In genomic region chr7:15916666-15917388, GRCh38 we compare ENCODE assay signal across 21 cellular contexts.
DNase-seq lines count a peak whose midpoint lies in the region; ATAC-seq and TF ChIP-seq lines count a peak whose summit lies in the region.
"Had no signal": no experiment of that assay in that cellular context is flagged by ENCODE, and none has a peak within 500 bp of the region (broad histone marks: within the 10 kb centered on the region; RNA-seq: fewer than 3 reads in every experiment).

No MANE protein-coding gene starts in this region.

- intact Hi-C loops in left lung (cut with DNase I): no loop called here

- TF ChIP-seq CTCF in AG10803 (conservative IDR thresholded peaks at IDR 0.05; ENCODE audit: low read length) (no peak), omental fat pad (IDR thresholded peaks at IDR 0.05) (no peak), left lung (IDR thresholded peaks at IDR 0.05) (no peak)

- peak; percentile 43 for DNase-seq in AG10803 (ENCODE audit: low read depth)
- peak; percentile 47 for DNase-seq in M059J (ENCODE audit: low read depth)
- DNase-seq in dedifferentiated amniotic fluid mesenchymal stem cell (ENCODE audit: extremely low spot score): peak; percentile 20
- DNase-seq in omental fat pad (ENCODE audit: low spot score): no peak
- DNase-seq in left lung: no peak
- no peak for DNase-seq in glomerular visceral epithelial cell (ENCODE audit: extremely low spot score)
- no peak for DNase-seq in LoVo (ENCODE audit: low spot score)
- DNase-seq in NCI-H1105 (lab: John Stamatoyannopoulos, UW): no peak
- DNase-seq: activated CD8-positive, alpha-beta T cell treated with anti-CD3 and anti-CD28 coated beads for 36 hours; activated naive CD4-positive, alpha-beta T cell treated with anti-CD3 and anti-CD28 coated beads, Interleukin-2, amount 50 U/mL, for 16 hours; activated T-cell treated with anti-CD3 and anti-CD28 coated beads, Interleukin-2, amount 50 U/mL, for 4 hours; gastrocnemius medialis; MV-4-11; naive B cell; NCI-H2029 treated with DMSO at 0.1 percent for 48 hours; NCI-H510A; stimulated activated naive CD4-positive, alpha-beta T cell; T-cell had no signal

- no peaks in the 10 kb centered on the region for H3K27me3 ChIP-seq in left lung
- H3K27me3 ChIP-seq: cardiac muscle cell, gastrocnemius medialis had no signal

- H3K9me3 ChIP-seq in left lung: no peaks in the 10 kb centered on the region
- H3K9me3 ChIP-seq: gastrocnemius medialis had no signal

- no peaks in the 10 kb centered on the region for H3K36me3 ChIP-seq in left lung
- H3K36me3 ChIP-seq: cardiac muscle cell, gastrocnemius medialis had no signal

- H3K4me3 ChIP-seq in AG10803 (ENCODE audit: low read length): peak overlapping the region; percentile 28
- no peak overlapping the region for H3K4me3 ChIP-seq in left lung
- H3K4me3 ChIP-seq: cardiac muscle cell, gastrocnemius medialis, lung had no signal

- ATAC-seq in omental fat pad (ENCODE audit: low FRiP score) (peak; percentile 75), left lung (no peak)
- ATAC-seq: activated CD8-positive, alpha-beta T cell treated with anti-CD3 and anti-CD28 coated beads for 36 hours; activated T-cell treated with anti-CD3 and anti-CD28 coated beads, Interleukin-2, amount 50 U/mL, for 4 hours; gastrocnemius medialis; T-cell had no signal

- no peaks in the 10 kb centered on the region for H3K4me1 ChIP-seq in left lung
- H3K4me1 ChIP-seq: gastrocnemius medialis had no signal

- peak overlapping the region in 1 of 2 donors; percentile 16 for H3K27ac ChIP-seq in left lung
- H3K27ac ChIP-seq: cardiac muscle cell, gastrocnemius medialis, VCaP had no signal

Comparison
In these comparisons a context has a peak if more than half of its experiments do, and no peak if none do; other contexts are left out.
1. DNase-seq: peak in AG10803 (single experiment), M059J (single experiment) and dedifferentiated amniotic fluid mesenchymal stem cell (single experiment); none in omental fat pad (single experiment), left lung (0 of 2), glomerular visceral epithelial cell (single experiment), LoVo (single experiment) and NCI-H1105 (single experiment).